ENCODE assay signal across 8 cellular contexts in genomic region chr9:75087279-75087823, GRCh38. TPM values are rescaled to one million over a fixed set of nuclear protein-coding genes. Genes with fewer than 3 reads are reported as not detected.
DNase-seq lines count a peak whose midpoint lies in the region; ATAC-seq lines count a peak whose summit lies in the region.

No MANE protein-coding gene starts in this region.

- peak in 1 of 2 donors; percentile 11 for ATAC-seq in naive thymus-derived CD8-positive, alpha-beta T cell

- H3K9me3 Mint-ChIP-seq in activated CD4-positive, alpha-beta memory T cell treated with anti-CD3 and anti-CD28 coated beads for 36 hours = no peaks in the 10 kb centered on the region
- no peaks in the 10 kb centered on the region for H3K9me3 Mint-ChIP-seq in naive thymus-derived CD8-positive, alpha-beta T cell

- H3K4me1 Mint-ChIP-seq in activated CD4-positive, alpha-beta memory T cell treated with anti-CD3 and anti-CD28 coated beads for 36 hours (ENCODE audit: low read depth) = peaks cover 52% of the 10 kb centered on the region
- peaks cover 28 to 84% (median 75%) of the 10 kb centered on the region in 4 donors for H3K4me1 Mint-ChIP-seq in naive thymus-derived CD8-positive, alpha-beta T cell

- peak overlapping the region; percentile 97 for H3K27ac ChIP-seq in epithelial cell of prostate

- DNase-seq in DMS153 treated with DMSO at 0.1 percent for 48 hours (lab: John Stamatoyannopoulos, UW; ENCODE audit: unreplicated experiment) (peak; percentile 44), DMS153 (lab: John Stamatoyannopoulos, UW) (no peak), H4 (ENCODE audit: low spot score) (peak; percentile 42), MV-4-11 (lab: John Stamatoyannopoulos, UW) (peak; percentile 49), epithelial cell of prostate (ENCODE audit: low read depth, low spot score) (no peak), ureter (ENCODE audit: low spot score) (peak; percentile 67)
- DNase-seq in activated CD4-positive, alpha-beta memory T cell treated with anti-CD3 and anti-CD28 coated beads for 36 hours = peak; percentile 72
- DNase-seq in naive thymus-derived CD8-positive, alpha-beta T cell = peak in 9 of 10 donors; percentile 22 to 66 (median 54)

- no peaks in the 10 kb centered on the region for H3K27me3 Mint-ChIP-seq in activated CD4-positive, alpha-beta memory T cell treated with anti-CD3 and anti-CD28 coated beads for 36 hours
- H3K27me3 Mint-ChIP-seq in naive thymus-derived CD8-positive, alpha-beta T cell = no peaks in the 10 kb centered on the region

- peak overlapping the region; percentile 93 for H3K4me3 Mint-ChIP-seq in activated CD4-positive, alpha-beta memory T cell treated with anti-CD3 and anti-CD28 coated beads for 36 hours
- peak overlapping the region; percentile 86 to 99 (median 95) for H3K4me3 Mint-ChIP-seq in naive thymus-derived CD8-positive, alpha-beta T cell

- H3K27ac Mint-ChIP-seq in activated CD4-positive, alpha-beta memory T cell treated with anti-CD3 and anti-CD28 coated beads for 36 hours = peak overlapping the region; percentile 98
- peak overlapping the region; percentile 82 to 98 (median 96) for H3K27ac Mint-ChIP-seq in naive thymus-derived CD8-positive, alpha-beta T cell

- intact Hi-C loops in activated CD4-positive, alpha-beta memory T cell treated with anti-CD3 and anti-CD28 coated beads for 36 hours (cut with micrococcal nuclease) = loop anchor here (2.0 to 5.0 kb wide), 3 partner anchors 805 to 1935 kb away; partner anchors contain the start of genes ANXA1, GCNT1 and PCSK5

- POLR2A ChIA-PET in activated CD4-positive, alpha-beta memory T cell treated with anti-CD3 and anti-CD28 coated beads for 36 hours (lab: Charles Lee) = interaction anchor here (0.6 to 3.7 kb wide), 12 partner anchors 21 to 1306 kb away, joined by 3 to 31 read pairs (median 6); partner anchors contain the start of genes C9orf40, CARNMT1 and RFK
- POLR2A ChIA-PET in naive thymus-derived CD8-positive, alpha-beta T cell (lab: Charles Lee) = interaction anchor here (0.6 to 5.2 kb wide), 20 partner anchors 15 to 1307 kb away, joined by 3 to 76 read pairs (median 4); partner anchors contain the start of genes C9orf40, CARNMT1, PCSK5 and RFK

- peaks cover 17% of the 10 kb centered on the region for H3K36me3 Mint-ChIP-seq in activated CD4-positive, alpha-beta memory T cell treated with anti-CD3 and anti-CD28 coated beads for 36 hours
- H3K36me3 Mint-ChIP-seq in naive thymus-derived CD8-positive, alpha-beta T cell = peaks cover 0 to 11% (median 5%) of the 10 kb centered on the region in 3 donors

- CTCF ChIA-PET in activated CD4-positive, alpha-beta memory T cell treated with anti-CD3 and anti-CD28 coated beads for 36 hours (lab: Charles Lee) = interaction anchor here (0.6 to 2.6 kb wide), 8 partner anchors 9 to 313 kb away, joined by 3 to 15 read pairs (median 4); partner anchors contain the start of gene CARNMT1

RNA-seq across cellular contexts. Expression of gene NMRK1, which starts 0.6 kb away (rescaled TPM):
- total RNA-seq in H4 (2014; rRNA removed; shearing (Covaris generic)) = 5.8 and 12.8 TPM in 2 replicates
- 10 to 100 TPM; 35.3 to 41.2 TPM for total RNA-seq in activated CD4-positive, alpha-beta memory T cell treated with anti-CD3 and anti-CD28 coated beads for 36 hours
- 10 to 100 TPM; 79.5 to 85.3 TPM for total RNA-seq in naive thymus-derived CD8-positive, alpha-beta T cell
- 10 to 100 TPM; 43.0 to 67.5 (median 55.4) TPM for polyA plus RNA-seq in naive thymus-derived CD8-positive, alpha-beta T cell
- total RNA-seq in ureter = 42.2 TPM

RNA-seq across cellular contexts. Expression of gene OSTF1, which starts 1.0 kb away (rescaled TPM):
- total RNA-seq in H4 (2014; rRNA removed; shearing (Covaris generic)) = 29.7 and 32.3 TPM in 2 replicates
- total RNA-seq in activated CD4-positive, alpha-beta memory T cell treated with anti-CD3 and anti-CD28 coated beads for 36 hours = 100 to 1,000 TPM; 151 TPM
- total RNA-seq in naive thymus-derived CD8-positive, alpha-beta T cell = 10 to 100 TPM; 51.6 to 53.4 TPM
- polyA plus RNA-seq in naive thymus-derived CD8-positive, alpha-beta T cell = 100 to 1,000 TPM; 131 to 151 (median 132) TPM
- 49.7 TPM for total RNA-seq in ureter

RNA-seq across cellular contexts. Expression of gene CARNMT1, which starts 59.3 kb away (rescaled TPM):
- total RNA-seq in H4 (2014; rRNA removed; shearing (Covaris generic)) = 19.6 and 30.3 TPM in 2 replicates
- total RNA-seq in activated CD4-positive, alpha-beta memory T cell treated with anti-CD3 and anti-CD28 coated beads for 36 hours = 10 to 100 TPM; 22.7 to 26.3 TPM
- total RNA-seq in naive thymus-derived CD8-positive, alpha-beta T cell = 10 to 100 TPM; 33.0 to 41.3 TPM
- polyA plus RNA-seq in naive thymus-derived CD8-positive, alpha-beta T cell = 10 to 100 TPM; 11.1 to 16.2 (median 12.8) TPM
- 26.9 TPM for total RNA-seq in ureter

Comparison
In these comparisons a context has a peak if more than half of its experiments do, and no peak if none do; other contexts are left out.
1. DNase-seq: peak in DMS153 treated with DMSO at 0.1 percent for 48 hours (single experiment), H4 (single experiment), MV-4-11 (single experiment), activated CD4-positive, alpha-beta memory T cell treated with anti-CD3 and anti-CD28 coated beads for 36 hours (single experiment), naive thymus-derived CD8-positive, alpha-beta T cell (9 of 10) and ureter (single experiment); none in DMS153 (single experiment) and epithelial cell of prostate (single experiment).